In the genomic region with DNA sequence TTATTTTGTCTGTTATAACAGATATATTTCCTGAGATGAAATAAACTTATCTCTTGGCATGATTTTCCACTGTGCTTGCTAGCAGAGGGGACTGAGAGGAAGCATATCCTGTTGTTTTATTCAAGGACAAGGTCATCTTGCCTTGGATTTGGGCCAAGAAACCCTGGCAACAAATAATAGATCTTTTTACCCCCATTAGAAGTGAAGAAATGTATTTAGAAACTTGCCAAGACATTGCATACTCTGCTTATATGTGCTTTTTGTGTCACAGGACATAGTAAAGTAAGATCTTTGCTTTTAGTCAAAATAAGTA, we compare ENCODE assay signal across 17 cellular contexts.
A peak's percentile ranks its signal among the peaks of the same experiment; 100 is the strongest.
DNase-seq lines count a peak whose midpoint lies in the region; ATAC-seq and TF ChIP-seq lines count a peak whose summit lies in the region.
"Had no signal": no experiment of that assay in that cellular context is flagged by ENCODE, and none has a peak within 500 bp of the region (broad histone marks: within the 10 kb centered on the region; RNA-seq: fewer than 3 reads in every experiment).

No MANE protein-coding gene starts in this region.

- no peak for TF ChIP-seq CTCF in fibroblast of pulmonary artery (IDR thresholded peaks at IDR 0.05; ENCODE audit: low read length, missing control alignments)

- no peaks in the 10 kb centered on the region for H3K36me3 ChIP-seq in GM23248 (ENCODE audit: low read depth)
- H3K36me3 ChIP-seq: uterus had no signal

- peaks cover 13% of the 10 kb centered on the region; the same call in 1 of the 2 replicates for H3F3A ChIP-seq in GM23248 (ENCODE audit: insufficient read depth)

- no peak for ATAC-seq in natural killer cell treated with Interleukin-12 subunit alpha and Interleukin-12 subunit beta and Interleukin-15 and Interleukin-18, amount 100 ng/mL, for 72 hours
- ATAC-seq: GM12878 had no signal

- no peaks in the 10 kb centered on the region for H3K9me2 ChIP-seq in GM23248 (ENCODE audit: insufficient read depth)

- no peak overlapping the region for H3K27ac Mint-ChIP-seq in natural killer cell treated with Interleukin-12 subunit alpha and Interleukin-12 subunit beta and Interleukin-15 and Interleukin-18, amount 100 ng/mL, for 72 hours

- H3K27ac ChIP-seq in GM23248, result no peak overlapping the region

- in situ Hi-C loops in GM23248 (cut with MboI), result no loop called here

- no peaks in the 10 kb centered on the region for H3K27me3 Mint-ChIP-seq in natural killer cell treated with Interleukin-12 subunit alpha and Interleukin-12 subunit beta and Interleukin-15 and Interleukin-18, amount 100 ng/mL, for 72 hours
- H3K27me3 Mint-ChIP-seq: CD4-positive, alpha-beta memory T cell had no signal

- H3K79me2 ChIP-seq in GM23248 (ENCODE audit: insufficient read depth), result peaks cover 12% of the 10 kb centered on the region

- H3K27me3 ChIP-seq in GM23248 (replicated peaks; ENCODE audit: insufficient read depth), result no peaks in the 10 kb centered on the region
- H3K27me3 ChIP-seq: uterus had no signal

- no peaks in the 10 kb centered on the region for H4K20me1 ChIP-seq in GM23248 (ENCODE audit: insufficient read depth)

- H3K4me3 ChIP-seq in GM23248, result no peak overlapping the region
- no peak overlapping the region for H3K4me3 ChIP-seq in fibroblast of pulmonary artery (replicated peaks; ENCODE audit: low read depth, low read length)
- H3K4me3 ChIP-seq: GM12878, uterus had no signal

- H2AFZ ChIP-seq in GM23248, result no peak overlapping the region

- DNase-seq in GM23248 (no peak), SHP77 treated with DMSO at 0.1 percent for 48 hours (lab: John Stamatoyannopoulos, UW) (peak; percentile 13), fibroblast of pulmonary artery (ENCODE audit: low read depth) (peak; percentile 81), pulmonary artery endothelial cell (ENCODE audit: low read depth, low spot score) (peak; percentile 45), NCI-H187 treated with DMSO at 0.1 percent for 48 hours (lab: John Stamatoyannopoulos, UW) (no peak), NCI-H1092 (lab: John Stamatoyannopoulos, UW) (no peak)
- DNase-seq in stimulated activated CD8-positive, alpha-beta memory T cell treated with anti-CD3 and anti-CD28 coated beads, Interleukin-4, amount 100 ng/mL, for 48 hours, result no peak
- no peak for DNase-seq in natural killer cell treated with Interleukin-12 subunit alpha and Interleukin-12 subunit beta and Interleukin-15 and Interleukin-18, amount 100 ng/mL, for 72 hours (ENCODE audit: low spot score)
- DNase-seq: activated CD4-positive, alpha-beta T cell treated with anti-CD3 and anti-CD28 coated beads, Interleukin-2, amount 50 U/mL, for 1 hour; activated effector memory CD4-positive, alpha-beta T cell treated with anti-CD3 and anti-CD28 coated beads, Interleukin-2, amount 50 U/mL, for 16 hours; CD4-positive, alpha-beta memory T cell; HCEC 1CT; head of caudate nucleus; Kasumi-1; NCI-H510A treated with DMSO at 0.1 percent for 48 hours had no signal

- peaks cover 12 to 14% of the 10 kb centered on the region in 2 donors for H3K4me1 Mint-ChIP-seq in natural killer cell treated with Interleukin-12 subunit alpha and Interleukin-12 subunit beta and Interleukin-15 and Interleukin-18, amount 100 ng/mL, for 72 hours (ENCODE audit: low read depth in 2 of 2)

- H3K9me3 ChIP-seq in GM23248 (ENCODE audit: low read depth), result no peaks in the 10 kb centered on the region
- H3K9me3 ChIP-seq: uterus had no signal

- no peaks in the 10 kb centered on the region for H3K9me3 Mint-ChIP-seq in natural killer cell treated with Interleukin-12 subunit alpha and Interleukin-12 subunit beta and Interleukin-15 and Interleukin-18, amount 100 ng/mL, for 72 hours

- H3K9ac ChIP-seq in GM23248, result no peak overlapping the region

- no peaks in the 10 kb centered on the region for H3K36me3 Mint-ChIP-seq in natural killer cell treated with Interleukin-12 subunit alpha and Interleukin-12 subunit beta and Interleukin-15 and Interleukin-18, amount 100 ng/mL, for 72 hours

- H3K4me1 ChIP-seq in GM23248 (ENCODE audit: insufficient read depth), result peaks cover 42% of the 10 kb centered on the region
- H3K4me1 ChIP-seq: uterus had no signal

- H3K4me2 ChIP-seq in GM23248 (ENCODE audit: unreplicated experiment), result peak overlapping the region; percentile 6

- H3K4me3 Mint-ChIP-seq in natural killer cell treated with Interleukin-12 subunit alpha and Interleukin-12 subunit beta and Interleukin-15 and Interleukin-18, amount 100 ng/mL, for 72 hours, result no peak overlapping the region
- H3K4me3 Mint-ChIP-seq: CD4-positive, alpha-beta memory T cell had no signal

Comparison
In these comparisons a context has a peak if more than half of its experiments do, and no peak if none do; other contexts are left out.
1. DNase-seq: peak in SHP77 treated with DMSO at 0.1 percent for 48 hours (single experiment), fibroblast of pulmonary artery (single experiment) and pulmonary artery endothelial cell (single experiment); none in GM23248 (single experiment), stimulated activated CD8-positive, alpha-beta memory T cell treated with anti-CD3 and anti-CD28 coated beads, Interleukin-4, amount 100 ng/mL, for 48 hours (single experiment), natural killer cell treated with Interleukin-12 subunit alpha and Interleukin-12 subunit beta and Interleukin-15 and Interleukin-18, amount 100 ng/mL, for 72 hours (single experiment), NCI-H187 treated with DMSO at 0.1 percent for 48 hours (single experiment) and NCI-H1092 (single experiment).